Comparison of ENCODE assay signal across 1 cellular context in genomic region chr19:48514123-48514458, GRCh38.
TF ChIP-seq lines count a peak whose summit lies in the region.

No MANE protein-coding gene starts in this region.

TF ChIP-seq in K562, 482 proteins besides CTCF, POLR2A, EP300 and RAD21:
- TF ChIP-seq ID3 (CRISPR knock-in tag; IDR thresholded peaks at IDR 0.05) (no peak), ID3 (tag; IDR thresholded peaks at IDR 0.05) (no peak), TEAD1 (CRISPR knock-in tag; IDR thresholded peaks at IDR 0.05) (no peak), LCOR (CRISPR knock-in tag; IDR thresholded peaks at IDR 0.05) (no peak), HOMEZ (CRISPR knock-in tag; IDR thresholded peaks at IDR 0.05) (no peak), ZNF217 (CRISPR knock-in tag; IDR thresholded peaks at IDR 0.05) (no peak)
TF ChIP-seq in K562: peak in this region for 0.
